In the genomic region with DNA sequence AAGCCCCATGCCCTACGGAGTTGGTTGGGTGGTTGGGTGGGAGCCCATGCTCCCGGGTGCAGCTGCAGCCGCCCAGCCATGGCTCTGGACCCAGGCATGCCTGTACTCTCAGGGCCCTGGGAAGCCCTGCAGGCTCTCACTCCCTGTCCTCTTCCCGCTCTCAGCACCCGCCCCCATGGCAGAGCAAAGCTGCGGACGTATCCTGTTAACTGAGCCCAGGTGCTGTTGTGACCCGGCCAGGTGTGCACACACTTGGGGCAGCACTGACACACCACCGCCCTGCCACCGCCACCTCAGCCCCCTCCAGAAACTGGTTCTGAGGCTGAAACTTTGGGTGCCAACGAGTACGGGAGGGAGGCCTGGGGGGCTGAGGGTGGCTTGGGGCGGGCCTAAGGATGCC, we compare ENCODE assay signal across 26 cellular contexts.
"Had no signal": no experiment of that assay in that cellular context is flagged by ENCODE, and none has a peak within 500 bp of the region (broad histone marks: within the 10 kb centered on the region; RNA-seq: fewer than 3 reads in every experiment).

No MANE protein-coding gene starts in this region.

- H3K4me3 Mint-ChIP-seq: neural crest cell; T-helper 2 cell treated with Interferon-gamma antibody and Interleukin-4, amounts not matched to agents 5 μg/mL and 100 μg/mL, for 36 hours had no signal

- H3K9me3 Mint-ChIP-seq: immature natural killer cell; naive thymus-derived CD8-positive, alpha-beta T cell; neural crest cell; T-cell; T-helper 2 cell treated with Interferon-gamma antibody and Interleukin-4, amounts not matched to agents 5 μg/mL and 100 μg/mL, for 36 hours had no signal

- H3K27me3 ChIP-seq: brain microvascular endothelial cell, dorsolateral prefrontal cortex, heart left ventricle, spleen, testis, transverse colon had no signal

- H3K4me3 ChIP-seq: coronary artery, transverse colon had no signal

- H3K4me1 ChIP-seq: parathyroid adenoma, testis, transverse colon had no signal

- H3K27ac Mint-ChIP-seq: activated naive CD8-positive, alpha-beta T cell had no signal

- H3K9me3 ChIP-seq: heart left ventricle, spleen, testis, transverse colon had no signal

- H3K27me3 Mint-ChIP-seq: activated naive CD8-positive, alpha-beta T cell; naive thymus-derived CD8-positive, alpha-beta T cell; T-cell had no signal

- ATAC-seq: left colon had no signal

- H3K4me1 Mint-ChIP-seq: neural crest cell had no signal

- H3K36me3 ChIP-seq: brain microvascular endothelial cell, heart left ventricle, spleen, transverse colon had no signal

- DNase-seq: activated CD4-positive, alpha-beta T cell treated with anti-CD3 and anti-CD28 coated beads for 4 hours; activated CD4-positive, alpha-beta T cell treated with anti-CD3 and anti-CD28 coated beads, Interleukin-2, amount 50 U/mL, for 4 hours; activated effector memory CD4-positive, alpha-beta T cell treated with Interleukin-2 at 50 U/mL for 16 hours; brain microvascular endothelial cell; dorsolateral prefrontal cortex; effector memory CD4-positive, alpha-beta T cell; erythroblast; foreskin fibroblast; heart left ventricle; hypothalamus; immature natural killer cell; kidney; left colon; mammary epithelial cell; occipital lobe; right cardiac atrium; spleen; testis; transverse colon had no signal

- H3K27ac ChIP-seq: brain microvascular endothelial cell, coronary artery, dorsolateral prefrontal cortex, heart left ventricle, parathyroid adenoma, testis, transverse colon had no signal
